Comparison of ENCODE assay signal across 10 cellular contexts in the genomic region with DNA sequence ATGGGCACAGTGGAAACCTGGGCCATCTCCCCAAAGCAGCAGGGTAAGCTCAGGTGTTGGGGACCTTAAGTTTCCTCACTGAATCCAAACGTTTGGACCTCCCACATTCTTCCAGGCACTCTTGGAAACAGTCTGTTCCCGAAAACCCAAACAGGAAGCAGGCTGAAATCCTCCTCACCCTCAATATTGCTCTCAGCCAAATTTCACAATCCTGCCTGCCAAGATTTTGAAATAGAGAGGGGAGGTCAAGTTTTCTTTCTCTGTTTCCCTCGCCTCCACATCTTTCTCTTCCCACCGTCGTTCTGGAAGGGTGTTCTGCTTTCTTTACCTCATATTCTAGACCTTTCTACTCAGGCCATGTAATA.
DNase-seq lines count a peak whose midpoint lies in the region; ATAC-seq, FAIRE-seq and TF ChIP-seq lines count a peak whose summit lies in the region.
"Had no signal": no experiment of that assay in that cellular context is flagged by ENCODE, and none has a peak within 500 bp of the region (broad histone marks: within the 10 kb centered on the region; RNA-seq: fewer than 3 reads in every experiment).

No MANE protein-coding gene starts in this region.

- no peak overlapping the region for H3K4me3 ChIP-seq in MG63
- no peak overlapping the region for H3K4me3 ChIP-seq in lower lobe of right lung
- no peak overlapping the region for H3K4me3 ChIP-seq in stomach

- ATAC-seq in lower lobe of right lung (peak; percentile 83 to 86), HG03520 (IDR thresholded peaks at IDR 0.05; ENCODE audit: unreplicated experiment) (no peak)

- no peak overlapping the region for H3K27ac Mint-ChIP-seq in glutamatergic neuron (ENCODE audit: unreplicated experiment)
- H3K27ac Mint-ChIP-seq: T-helper 2 cell treated with Interferon-gamma antibody and Interleukin-4, amounts not matched to agents 5 μg/mL and 100 μg/mL, for 36 hours had no signal

- H3K4me3 Mint-ChIP-seq in glutamatergic neuron (ENCODE audit: unreplicated experiment), result no peak overlapping the region
- H3K4me3 Mint-ChIP-seq: T-helper 2 cell treated with Interferon-gamma antibody and Interleukin-4, amounts not matched to agents 5 μg/mL and 100 μg/mL, for 36 hours had no signal

- WGBS in stomach, 5 donors, result 27 to 54% (median 41%) methylated on average over 5 of the region's 5 CpGs

- peak overlapping the region; percentile 48 for H3K27ac ChIP-seq in lower lobe of right lung
- peak overlapping the region; percentile 12 to 56 (median 47) for H3K27ac ChIP-seq in stomach

- H3K27me3 Mint-ChIP-seq in glutamatergic neuron (ENCODE audit: unreplicated experiment), result peaks cover 3% of the 10 kb centered on the region

- FAIRE-seq in endometrium (lab: Jason Lieb, UNC), result peak; percentile 43

- H3K36me3 ChIP-seq in MG63 (no peaks in the 10 kb centered on the region), lower lobe of right lung (no peaks in the 10 kb centered on the region), stomach (no peaks in the 10 kb centered on the region)

- H3K4me1 Mint-ChIP-seq in glutamatergic neuron (ENCODE audit: low read depth, unreplicated experiment), result no peaks in the 10 kb centered on the region

- H3K9me3 ChIP-seq in MG63, result no peaks in the 10 kb centered on the region
- H3K9me3 ChIP-seq in lower lobe of right lung, result no peaks in the 10 kb centered on the region
- no peaks in the 10 kb centered on the region for H3K9me3 ChIP-seq in stomach

- TF ChIP-seq POLR2A in stomach (IDR thresholded peaks at IDR 0.05), result no peak

- TF ChIP-seq EP300 in stomach (IDR thresholded peaks at IDR 0.05), result no peak

- H3K9me3 Mint-ChIP-seq in glutamatergic neuron (ENCODE audit: unreplicated experiment), result no peaks in the 10 kb centered on the region
- H3K9me3 Mint-ChIP-seq: T-helper 2 cell treated with Interferon-gamma antibody and Interleukin-4, amounts not matched to agents 5 μg/mL and 100 μg/mL, for 36 hours had no signal

- TF ChIP-seq CTCF in lower lobe of right lung (IDR thresholded peaks at IDR 0.05) (no peak), stomach (IDR thresholded peaks at IDR 0.05) (no peak), glutamatergic neuron (IDR thresholded peaks at IDR 0.05; ENCODE audit: partially characterized antibody, unreplicated experiment) (no peak)

- intact Hi-C loops in lower lobe of right lung (cut with DNase I), result no loop called here
- intact Hi-C loops in stomach (cut with DNase I; ENCODE audit: low total_unique reads), result no loop called here

- H3K27me3 ChIP-seq in MG63 (no peaks in the 10 kb centered on the region), lower lobe of right lung (ENCODE audit: low read depth) (no peaks in the 10 kb centered on the region), stomach (no peaks in the 10 kb centered on the region)

- DNase-seq in MG63 (peak; percentile 44), lower lobe of right lung (no peak), stomach (no peak), islet precursor cell (no peak), NCI-H1105 treated with DMSO at 0.1 percent for 48 hours (lab: John Stamatoyannopoulos, UW) (no peak), glutamatergic neuron (no peak)
- DNase-seq: stimulated activated naive CD4-positive, alpha-beta T cell treated with Interleukin-2 at 50 U/mL for 16 hours had no signal

- H3K4me1 ChIP-seq in lower lobe of right lung, result peaks cover 16% of the 10 kb centered on the region
- H3K4me1 ChIP-seq in stomach, result peaks cover 0 to 5% (median 2%) of the 10 kb centered on the region in 4 donors

- H3K36me3 Mint-ChIP-seq in glutamatergic neuron (ENCODE audit: unreplicated experiment), result no peaks in the 10 kb centered on the region
